Comparison of ENCODE assay signal across 8 cellular contexts in the genomic region with DNA sequence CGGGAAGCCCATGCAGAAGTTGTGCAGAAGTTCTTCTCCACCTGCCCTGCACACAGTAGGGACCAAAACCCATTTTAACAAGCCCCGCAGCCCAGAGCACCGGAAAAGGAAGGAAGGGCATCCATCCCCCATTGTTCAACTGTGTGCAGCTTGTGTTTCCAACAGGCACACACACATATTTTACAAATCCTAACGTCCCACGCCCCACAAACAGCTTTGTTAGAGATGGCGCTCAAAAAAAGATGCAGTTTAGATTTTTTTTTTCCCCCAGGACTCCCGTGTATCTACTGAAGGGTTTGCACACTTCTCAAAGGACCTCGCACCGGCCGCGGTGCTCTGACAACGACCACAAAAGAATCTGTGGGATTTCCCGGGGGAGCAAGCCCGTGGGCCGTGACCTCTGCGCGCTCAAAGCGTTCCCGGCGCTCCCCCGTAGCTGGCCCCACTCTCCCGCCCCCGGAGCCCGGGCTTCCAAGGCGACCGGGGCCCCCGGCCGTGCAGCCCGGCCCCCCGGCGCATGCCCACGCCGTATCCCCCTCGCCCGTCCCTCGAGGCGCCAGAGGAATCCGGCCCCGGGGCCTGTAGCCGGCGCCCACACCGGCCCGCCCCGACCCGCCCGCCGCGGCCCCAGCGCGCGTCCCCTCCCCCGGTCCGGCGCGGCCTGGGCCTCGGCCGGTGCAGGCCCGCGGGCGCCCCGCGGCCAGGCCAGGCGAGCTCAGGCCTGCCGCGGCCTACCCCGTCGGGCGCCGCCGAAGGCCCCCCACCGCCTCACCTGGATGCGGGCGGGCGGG. TPM values are rescaled to one million over a fixed set of nuclear protein-coding genes. Genes with fewer than 3 reads are reported as not detected.
DNase-seq lines count a peak whose midpoint lies in the region; ATAC-seq and TF ChIP-seq lines count a peak whose summit lies in the region.

No MANE protein-coding gene starts in this region.

- TF ChIP-seq CTCF in PC-9 (conservative IDR thresholded peaks at IDR 0.05) (no peak), astrocyte of the spinal cord (IDR thresholded peaks at IDR 0.05; ENCODE audit: low read depth, low read length) (no peak)

- no peaks in the 10 kb centered on the region for H3K9me3 Mint-ChIP-seq in stimulated activated naive B cell treated with anti-CD40 and anti-IgM and Interleukin-4, amounts not matched to agents 10 μg/mL and 1 μg/mL and 100 μg/mL, for 72 hours

- peaks cover 34 to 48% of the 10 kb centered on the region in 2 donors for H3K4me1 Mint-ChIP-seq in stimulated activated naive B cell treated with anti-CD40 and anti-IgM and Interleukin-4, amounts not matched to agents 10 μg/mL and 1 μg/mL and 100 μg/mL, for 72 hours

- intact Hi-C loops in PC-9 (cut with micrococcal nuclease; ENCODE audit: unreplicated experiment): no loop called here

- H3K4me2 ChIP-seq in PC-9: peak overlapping the region; percentile 95

- CTCF ChIA-PET in PC-9 (lab: Charles Lee): interaction anchor here (0.6 to 0.7 kb wide), 3 partner anchors 152 to 498 kb away, joined by 3 to 6 read pairs (median 6); no protein-coding TSS in a partner anchor

- POLR2A ChIA-PET in PC-9 (lab: Charles Lee; ENCODE audit: unreplicated experiment): interaction anchor here (0.5 to 0.9 kb wide), 3 partner anchors 34 to 76 kb away, joined by 3 to 37 read pairs (median 8); no protein-coding TSS in a partner anchor

- no TSS peak for BruUV-seq in PC-9 (replicated peaks; lab: Mats Ljungman, UMichigan)

- H3K36me3 Mint-ChIP-seq in stimulated activated naive B cell treated with anti-CD40 and anti-IgM and Interleukin-4, amounts not matched to agents 10 μg/mL and 1 μg/mL and 100 μg/mL, for 72 hours: peaks cover 14 to 32% of the 10 kb centered on the region in 2 donors

- in situ Hi-C loops in astrocyte of the spinal cord (cut with HindIII; ENCODE audit: low sequenced_read_pairs): no loop called here

- H2AFZ ChIP-seq in PC-9: peak overlapping the region; percentile 66

- H3K27ac ChIP-seq in PC-9: 0 out of 2 replicates have a peak overlapping the region, but pooled peaks have one; percentile 31

- H3K79me2 ChIP-seq in PC-9 (ENCODE audit: low read depth): peaks cover 63% of the 10 kb centered on the region

- no peaks in the 10 kb centered on the region for H3K9me2 ChIP-seq in PC-9 (ENCODE audit: insufficient read depth)

- no peaks in the 10 kb centered on the region for H3K36me3 ChIP-seq in PC-9 (ENCODE audit: low read depth)

- peak overlapping the region; percentile 94 for H3K4me3 Mint-ChIP-seq in stimulated activated naive B cell treated with anti-CD40 and anti-IgM and Interleukin-4, amounts not matched to agents 10 μg/mL and 1 μg/mL and 100 μg/mL, for 72 hours

- DNase-seq in NCI-H2171 treated with DMSO at 0.1 percent for 48 hours (lab: John Stamatoyannopoulos, UW) (peak; percentile 23), NCI-H2171 (lab: John Stamatoyannopoulos, UW) (no peak), PC-9 (no peak), astrocyte of the spinal cord (ENCODE audit: low read depth, low spot score) (peak; percentile 12), kidney glomerular epithelial cell (lab: John Stamatoyannopoulos, UW) (peak; percentile 7), NCI-H2196 treated with DMSO at 0.1 percent for 48 hours (lab: John Stamatoyannopoulos, UW; ENCODE audit: unreplicated experiment) (no peak)
- DNase-seq in stimulated activated naive B cell treated with anti-CD40 and anti-IgM and Interleukin-4, amounts not matched to agents 10 μg/mL and 1 μg/mL and 100 μg/mL, for 72 hours: peak; percentile 23

- H3K4me1 ChIP-seq in PC-9 (replicated peaks; ENCODE audit: insufficient read depth): peaks cover 30% of the 10 kb centered on the region

- H3K4me3 ChIP-seq in PC-9: peak overlapping the region; percentile 83
- H3K4me3 ChIP-seq in astrocyte of the spinal cord (ENCODE audit: low read depth, low read length): peak overlapping the region; percentile 73

- H3K27me3 ChIP-seq in PC-9 (ENCODE audit: insufficient read depth, low read depth): no peaks in the 10 kb centered on the region

- H3K9me3 ChIP-seq in PC-9 (ENCODE audit: insufficient read depth, low read depth): no peaks in the 10 kb centered on the region

- ATAC-seq in HG02763 (IDR thresholded peaks at IDR 0.05; ENCODE audit: unreplicated experiment): peak; percentile 29
- ATAC-seq in stimulated activated naive B cell treated with anti-CD40 and anti-IgM and Interleukin-4, amounts not matched to agents 10 μg/mL and 1 μg/mL and 100 μg/mL, for 72 hours (replicated peaks): peak; percentile 28 to 43

- H3K27me3 Mint-ChIP-seq in stimulated activated naive B cell treated with anti-CD40 and anti-IgM and Interleukin-4, amounts not matched to agents 10 μg/mL and 1 μg/mL and 100 μg/mL, for 72 hours: no peaks in the 10 kb centered on the region

- H4K20me1 ChIP-seq in PC-9 (ENCODE audit: insufficient read depth): peaks cover 49% of the 10 kb centered on the region

- H3K27ac Mint-ChIP-seq in stimulated activated naive B cell treated with anti-CD40 and anti-IgM and Interleukin-4, amounts not matched to agents 10 μg/mL and 1 μg/mL and 100 μg/mL, for 72 hours: peak overlapping the region; percentile 86

- H3F3A ChIP-seq in PC-9 (ENCODE audit: insufficient read depth, low read depth): peaks cover 30% of the 10 kb centered on the region

RNA-seq across cellular contexts. Expression of gene ELAVL1, which starts 0.5 kb away (rescaled TPM):
- 101 and 108 TPM in 2 replicates for total RNA-seq in PC-9 (2021)

RNA-seq across cellular contexts. Expression of gene CCL25, which starts 47.6 kb away (rescaled TPM):
- not detected in 2 replicates for total RNA-seq in PC-9 (2021)

Comparison
In these comparisons a context has a peak if more than half of its experiments do, and no peak if none do; other contexts are left out.
1. DNase-seq: peak in NCI-H2171 treated with DMSO at 0.1 percent for 48 hours (single experiment), astrocyte of the spinal cord (single experiment), kidney glomerular epithelial cell (single experiment) and stimulated activated naive B cell treated with anti-CD40 and anti-IgM and Interleukin-4, amounts not matched to agents 10 μg/mL and 1 μg/mL and 100 μg/mL, for 72 hours (single experiment); none in NCI-H2171 (single experiment), PC-9 (0 of 2) and NCI-H2196 treated with DMSO at 0.1 percent for 48 hours (single experiment).